11 cellular contexts compared by ENCODE assay signal in genomic region chr2:112821142-112821541, GRCh38. TPM values are rescaled to one million over a fixed set of nuclear protein-coding genes. Genes with fewer than 3 reads are reported as not detected.
A peak's percentile ranks its signal among the peaks of the same experiment; 100 is the strongest.
DNase-seq lines count a peak whose midpoint lies in the region; ATAC-seq, FAIRE-seq and TF ChIP-seq lines count a peak whose summit lies in the region.
"Had no signal": no experiment of that assay in that cellular context is flagged by ENCODE, and none has a peak within 500 bp of the region (broad histone marks: within the 10 kb centered on the region; RNA-seq: fewer than 3 reads in every experiment).

No MANE protein-coding gene starts in this region.

- H3K27ac Mint-ChIP-seq in naive thymus-derived CD8-positive, alpha-beta T cell: peak overlapping the region in 1 of 10 donors; percentile 53

- no peak for TF ChIP-seq EP300 in HepG2 (IDR thresholded peaks at IDR 0.05; ENCODE audit: low read depth in 2 of 2, low read length in 2 of 2)
- TF ChIP-seq EP300 in HepG2 (CRISPR knock-in tag; IDR thresholded peaks at IDR 0.05; ENCODE audit: borderline replicate concordance): no peak

- no peak overlapping the region for H3K9ac ChIP-seq in HepG2 (ENCODE audit: insufficient read depth, low read depth, low read length)

- DNase-seq in HuH-7 (ENCODE audit: low spot score) (peak; percentile 34), HepG2 (ENCODE audit: low spot score) (no peak), cerebellar cortex (ENCODE audit: low spot score) (no peak), lower leg skin (ENCODE audit: low spot score in 2 of 2) (no peak), NCI-H2107 treated with DMSO at 0.1 percent for 48 hours (lab: John Stamatoyannopoulos, UW; ENCODE audit: unreplicated experiment) (no peak)
- DNase-seq in naive thymus-derived CD8-positive, alpha-beta T cell: no peak

- H3K36me3 Mint-ChIP-seq in naive thymus-derived CD8-positive, alpha-beta T cell: no peaks in the 10 kb centered on the region

- 89% methylated on average over 5 of the region's 5 CpGs for whole genome bisulfite sequencing in HepG2 (ENCODE audit: low lambda C conversion rate)
- 74 to 76% methylated on average over 5 of the region's 5 CpGs for WGBS in lower leg skin, 2 donors

- no peak overlapping the region for H3K4me3 ChIP-seq in HepG2 (replicated peaks in 1 of 3; ENCODE audit: insufficient read depth in 1 of 3, low read depth in 2 of 3, low read length in 3 of 3)
- H3K4me3 ChIP-seq in lower leg skin (ENCODE audit: low read depth, poor library complexity, severe bottlenecking): no peak overlapping the region
- H3K4me3 ChIP-seq: lung had no signal

- peak; percentile 83 for ATAC-seq in GM18517 (IDR thresholded peaks at IDR 0.05; ENCODE audit: unreplicated experiment)
- ATAC-seq in GM21529 (IDR thresholded peaks at IDR 0.05; ENCODE audit: unreplicated experiment): peak; percentile 83
- no peak for ATAC-seq in HepG2
- no peak for ATAC-seq in naive thymus-derived CD8-positive, alpha-beta T cell

- H3K4me2 ChIP-seq in HepG2 (ENCODE audit: low read depth, low read length): no peak overlapping the region

- H3K9me3 ChIP-seq in HepG2 (ENCODE audit: low read length): no peaks in the 10 kb centered on the region

- POLR2A ChIA-PET in HepG2 (lab: Yijun Ruan, JAX): no interaction called here
- POLR2A ChIA-PET in naive thymus-derived CD8-positive, alpha-beta T cell (lab: Charles Lee): no interaction called here

- no peak for FAIRE-seq in HepG2 (lab: Jason Lieb, UNC)
- FAIRE-seq: G401.6 had no signal

- H3K36me3 ChIP-seq in HepG2 (replicated peaks in 1 of 2; ENCODE audit: control insufficient read depth in 1 of 2, insufficient read depth in 2 of 2, low read length in 2 of 2): no peaks in the 10 kb centered on the region

- H2AFZ ChIP-seq in HepG2 (ENCODE audit: low read length): no peak overlapping the region

- no peaks in the 10 kb centered on the region for H3K9me3 Mint-ChIP-seq in naive thymus-derived CD8-positive, alpha-beta T cell

- in situ Hi-C loops in HepG2 (cut with HindIII; ENCODE audit: extremely low pct_ligation_motif_present, low pct_unique_long_range_greater_than_20kb): no loop called here

- H3K4me3 Mint-ChIP-seq in naive thymus-derived CD8-positive, alpha-beta T cell: no peak overlapping the region

- no peak overlapping the region for H3K27ac ChIP-seq in HepG2 (ENCODE audit: extremely low read length, insufficient read depth, low read length)

- peaks cover 0 to 3% (median 0%) of the 10 kb centered on the region in 5 donors for H3K27me3 Mint-ChIP-seq in naive thymus-derived CD8-positive, alpha-beta T cell

- no TSS peak for BruUV-seq in HepG2 (replicated peaks; lab: Mats Ljungman, UMichigan)

- TF ChIP-seq POLR2A in HepG2 (IDR thresholded peaks at IDR 0.05; ENCODE audit: insufficient read depth in 1 of 2, low read depth in 2 of 2, low read length in 2 of 2) (no peak), lower leg skin (IDR thresholded peaks at IDR 0.05) (no peak)

- TF ChIP-seq RAD21 in HepG2 (CRISPR knock-in tag; IDR thresholded peaks at IDR 0.05): no peak

- CTCF ChIA-PET in HepG2 (lab: Yijun Ruan, JAX; ENCODE audit: low intra/inter-chr PET ratio, low total read pairs): no interaction called here

- H3K79me2 ChIP-seq in HepG2 (ENCODE audit: insufficient read depth, low read length): no peaks in the 10 kb centered on the region

- no peak for TF ChIP-seq CTCF in HepG2 (CRISPR knock-in tag; IDR thresholded peaks at IDR 0.05)
- TF ChIP-seq CTCF in lower leg skin (IDR thresholded peaks at IDR 0.05): no peak

- H3K4me1 ChIP-seq in HepG2 (ENCODE audit: insufficient read depth, low read length): peaks cover 67% of the 10 kb centered on the region

- peaks cover 6 to 21% (median 11%) of the 10 kb centered on the region in 4 donors for H3K4me1 Mint-ChIP-seq in naive thymus-derived CD8-positive, alpha-beta T cell

- H4K20me1 ChIP-seq in HepG2 (ENCODE audit: insufficient read depth, low read length): no peaks in the 10 kb centered on the region

- no peaks in the 10 kb centered on the region for H3K27me3 ChIP-seq in HepG2 (ENCODE audit: control insufficient read depth in 1 of 2, insufficient read depth in 2 of 2, low read length in 2 of 2)

- intact Hi-C loops in HepG2 (cut with micrococcal nuclease; ENCODE audit: unreplicated experiment) (no loop called here), lower leg skin (cut with DNase I; ENCODE audit: low total_unique reads) (no loop called here)

RNA-seq across cellular contexts. Expression of gene IL1B, which starts 15.4 kb away (rescaled TPM):
- total RNA-seq in HepG2 (2016; rRNA removed; fragmentation: Illumina TruSeq; extraction: Trizol): not detected in 2 replicates
- not detected in 2 replicates for total RNA-seq in HepG2 (2016; cell fraction: cytosol; rRNA removed; fragmentation: Illumina TruSeq; extraction: Trizol; ENCODE audit: low read depth)
- total RNA-seq in HepG2 (2016; cell fraction: insoluble cytoplasmic fraction; rRNA removed; fragmentation: Illumina TruSeq; extraction: Trizol): not detected in 2 replicates
- not detected in 2 replicates for total RNA-seq in HepG2 (2016; cell fraction: membrane; rRNA removed; fragmentation: Illumina TruSeq; extraction: Trizol)
- not detected in 2 replicates for total RNA-seq in HepG2 (2016; cell fraction: nucleus; rRNA removed; fragmentation: Illumina TruSeq; extraction: Trizol)
- polyA plus RNA-seq in HepG2 (2011; rRNA removed): 0.08 and 0.18 TPM in 2 replicates
- polyA plus RNA-seq in HepG2 (2011; cell fraction: cytosol; rRNA removed): 0.03 and 0.04 TPM in 2 replicates
- not detected in 2 replicates for polyA plus RNA-seq in HepG2 (2011; cell fraction: nucleus; rRNA removed)
- 0.11 and 0.20 TPM in 2 replicates for polyA plus RNA-seq in HepG2 (2012)
- not detected in 2 replicates for polyA plus RNA-seq in HepG2 (2016; cell fraction: cytosol; fragmentation: Illumina TruSeq; extraction: Trizol; ENCODE audit: low read depth)
- polyA plus RNA-seq in HepG2 (2016; cell fraction: insoluble cytoplasmic fraction; fragmentation: Illumina TruSeq; extraction: Trizol; ENCODE audit: low read depth): not detected in 2 replicates
- not detected in 2 replicates for polyA plus RNA-seq in HepG2 (2016; cell fraction: membrane; fragmentation: Illumina TruSeq; extraction: Trizol; ENCODE audit: low read depth)
- polyA plus RNA-seq in HepG2 (2016; cell fraction: nucleus; fragmentation: Illumina TruSeq; extraction: Trizol; ENCODE audit: insufficient read depth, low read depth): not detected in 2 replicates
- 2.7 TPM in 1 of 2 replicates, not detected in the other for polyA minus RNA-seq in HepG2 (2011; rRNA and poly(A)+ RNA removed; ENCODE audit: low replicate concordance)
- not detected in 2 replicates for polyA minus RNA-seq in HepG2 (2011; cell fraction: cytosol; rRNA and poly(A)+ RNA removed)
- not detected in 2 replicates for polyA minus RNA-seq in HepG2 (2011; cell fraction: nucleus; rRNA and poly(A)+ RNA removed)
- under 1 TPM in 1 of 4 donors, not detected in 3; 0.47 TPM for total RNA-seq in lower leg skin
- total RNA-seq in naive thymus-derived CD8-positive, alpha-beta T cell: not detected
- polyA plus RNA-seq in naive thymus-derived CD8-positive, alpha-beta T cell: not detected
- total RNA-seq: dermis microvascular lymphatic vessel endothelial cell had no signal

RNA-seq across cellular contexts. Expression of gene IL1A, which starts 36.8 kb away (rescaled TPM):
- not detected in 2 replicates for total RNA-seq in HepG2 (2016; rRNA removed; fragmentation: Illumina TruSeq; extraction: Trizol)
- total RNA-seq in HepG2 (2016; cell fraction: cytosol; rRNA removed; fragmentation: Illumina TruSeq; extraction: Trizol; ENCODE audit: low read depth): not detected in 2 replicates
- total RNA-seq in HepG2 (2016; cell fraction: insoluble cytoplasmic fraction; rRNA removed; fragmentation: Illumina TruSeq; extraction: Trizol): not detected in 2 replicates
- not detected in 2 replicates for total RNA-seq in HepG2 (2016; cell fraction: membrane; rRNA removed; fragmentation: Illumina TruSeq; extraction: Trizol)
- not detected in 2 replicates for total RNA-seq in HepG2 (2016; cell fraction: nucleus; rRNA removed; fragmentation: Illumina TruSeq; extraction: Trizol)
- not detected in 2 replicates for polyA plus RNA-seq in HepG2 (2011; rRNA removed)
- polyA plus RNA-seq in HepG2 (2011; cell fraction: cytosol; rRNA removed): not detected in 2 replicates
- polyA plus RNA-seq in HepG2 (2011; cell fraction: nucleus; rRNA removed): not detected in 2 replicates
- 0.05 and 0.07 TPM in 2 replicates for polyA plus RNA-seq in HepG2 (2012)
- not detected in 2 replicates for polyA plus RNA-seq in HepG2 (2016; cell fraction: cytosol; fragmentation: Illumina TruSeq; extraction: Trizol; ENCODE audit: low read depth)
- polyA plus RNA-seq in HepG2 (2016; cell fraction: insoluble cytoplasmic fraction; fragmentation: Illumina TruSeq; extraction: Trizol; ENCODE audit: low read depth): not detected in 2 replicates
- polyA plus RNA-seq in HepG2 (2016; cell fraction: membrane; fragmentation: Illumina TruSeq; extraction: Trizol; ENCODE audit: low read depth): not detected in 2 replicates
- not detected in 2 replicates for polyA plus RNA-seq in HepG2 (2016; cell fraction: nucleus; fragmentation: Illumina TruSeq; extraction: Trizol; ENCODE audit: insufficient read depth, low read depth)
- 0.33 TPM in 1 of 2 replicates, not detected in the other for polyA minus RNA-seq in HepG2 (2011; rRNA and poly(A)+ RNA removed; ENCODE audit: low replicate concordance)
- not detected in 2 replicates for polyA minus RNA-seq in HepG2 (2011; cell fraction: cytosol; rRNA and poly(A)+ RNA removed)
- polyA minus RNA-seq in HepG2 (2011; cell fraction: nucleus; rRNA and poly(A)+ RNA removed): not detected in 2 replicates
- total RNA-seq in lower leg skin: 1 to 10 TPM in 1 of 4 donors, under 1 TPM in 3; 0.53 to 5.3 (median 0.84) TPM
- total RNA-seq in naive thymus-derived CD8-positive, alpha-beta T cell: not detected
- polyA plus RNA-seq in naive thymus-derived CD8-positive, alpha-beta T cell: not detected
- total RNA-seq: dermis microvascular lymphatic vessel endothelial cell had no signal

RNA-seq across cellular contexts. Expression of gene CKAP2L, which starts 56.7 kb away (rescaled TPM):
- 9.5 and 21.5 TPM in 2 replicates for total RNA-seq in HepG2 (2016; rRNA removed; fragmentation: Illumina TruSeq; extraction: Trizol)
- 1.4 and 1.7 TPM in 2 replicates for total RNA-seq in HepG2 (2016; cell fraction: cytosol; rRNA removed; fragmentation: Illumina TruSeq; extraction: Trizol; ENCODE audit: low read depth)
- 10.3 and 20.5 TPM in 2 replicates for total RNA-seq in HepG2 (2016; cell fraction: insoluble cytoplasmic fraction; rRNA removed; fragmentation: Illumina TruSeq; extraction: Trizol)
- total RNA-seq in HepG2 (2016; cell fraction: membrane; rRNA removed; fragmentation: Illumina TruSeq; extraction: Trizol): 5.6 and 6.5 TPM in 2 replicates
- total RNA-seq in HepG2 (2016; cell fraction: nucleus; rRNA removed; fragmentation: Illumina TruSeq; extraction: Trizol): 13.3 and 18.2 TPM in 2 replicates
- 3.9 and 7.1 TPM in 2 replicates for polyA plus RNA-seq in HepG2 (2011; rRNA removed)
- 3.0 and 3.4 TPM in 2 replicates for polyA plus RNA-seq in HepG2 (2011; cell fraction: cytosol; rRNA removed)
- polyA plus RNA-seq in HepG2 (2011; cell fraction: nucleus; rRNA removed): 2.3 and 2.6 TPM in 2 replicates
- 5.5 and 10.6 TPM in 2 replicates for polyA plus RNA-seq in HepG2 (2012)
- polyA plus RNA-seq in HepG2 (2016; cell fraction: cytosol; fragmentation: Illumina TruSeq; extraction: Trizol; ENCODE audit: low read depth): 0.46 and 0.79 TPM in 2 replicates
- 15.6 and 16.8 TPM in 2 replicates for polyA plus RNA-seq in HepG2 (2016; cell fraction: insoluble cytoplasmic fraction; fragmentation: Illumina TruSeq; extraction: Trizol; ENCODE audit: low read depth)
- 2.4 and 2.7 TPM in 2 replicates for polyA plus RNA-seq in HepG2 (2016; cell fraction: membrane; fragmentation: Illumina TruSeq; extraction: Trizol; ENCODE audit: low read depth)
- 10.7 and 13.0 TPM in 2 replicates for polyA plus RNA-seq in HepG2 (2016; cell fraction: nucleus; fragmentation: Illumina TruSeq; extraction: Trizol; ENCODE audit: insufficient read depth, low read depth)
- 6.2 and 8.6 TPM in 2 replicates for polyA minus RNA-seq in HepG2 (2011; rRNA and poly(A)+ RNA removed; ENCODE audit: low replicate concordance)
- polyA minus RNA-seq in HepG2 (2011; cell fraction: cytosol; rRNA and poly(A)+ RNA removed): 5.6 and 8.0 TPM in 2 replicates
- 13.3 and 20.0 TPM in 2 replicates for polyA minus RNA-seq in HepG2 (2011; cell fraction: nucleus; rRNA and poly(A)+ RNA removed)
- total RNA-seq in lower leg skin: 10 to 100 TPM in 1 of 4 donors, 1 to 10 TPM in 3; 1.2 to 11.3 (median 2.0) TPM
- total RNA-seq in naive thymus-derived CD8-positive, alpha-beta T cell: not detected
- polyA plus RNA-seq in naive thymus-derived CD8-positive, alpha-beta T cell: not detected

Comparison
In these comparisons a context has a peak if more than half of its experiments do, and no peak if none do; other contexts are left out.
1. ATAC-seq: peak in GM18517 (single experiment) and GM21529 (single experiment); none in HepG2 (single experiment) and naive thymus-derived CD8-positive, alpha-beta T cell (0 of 2).